In genomic region chr1:84644472-84644871, GRCh38 we compare ENCODE assay signal across 21 cellular contexts. TPM values are rescaled to one million over a fixed set of nuclear protein-coding genes. Genes with fewer than 3 reads are reported as not detected.
A peak's percentile ranks its signal among the peaks of the same experiment; 100 is the strongest.
DNase-seq lines count a peak whose midpoint lies in the region; ATAC-seq and TF ChIP-seq lines count a peak whose summit lies in the region.
"Had no signal": no experiment of that assay in that cellular context is flagged by ENCODE, and none has a peak within 500 bp of the region (broad histone marks: within the 10 kb centered on the region; RNA-seq: fewer than 3 reads in every experiment).

No MANE protein-coding gene starts in this region.

- no peak overlapping the region for H3K4ac ChIP-seq in H9 (ENCODE audit: low read depth, low read length)

- no peaks in the 10 kb centered on the region for H3K27me3 ChIP-seq in H9 (ENCODE audit: insufficient read depth, low read length)
- H3K27me3 ChIP-seq: BLaER1 had no signal

- H4K8ac ChIP-seq in H9 (replicated peaks; ENCODE audit: insufficient read length, low read depth, low read length), result no peak overlapping the region

- H3K4me3 ChIP-seq in astrocyte of the spinal cord (ENCODE audit: low read depth, low read length), result no peak overlapping the region
- H3K4me3 ChIP-seq: BLaER1 had no signal

- no peak for ATAC-seq in activated T-helper 17 cell treated with anti-CD3 and anti-CD28 coated beads, Interleukin-2, amount 50 U/mL, for 72 hours (replicated peaks)
- no peak for ATAC-seq in activated CD8-positive, alpha-beta memory T cell treated with anti-CD3 and anti-CD28 coated beads, Interleukin-2, amount 10 ng/mL, durations not matched to agents 7 days and 5 days

- H4K91ac ChIP-seq in H9 (ENCODE audit: insufficient read length, low read depth, low read length), result no peak overlapping the region

- H3K27ac Mint-ChIP-seq in H9 (no peak overlapping the region), HFFc6 (no peak overlapping the region), progenitor cell of endocrine pancreas (no peak overlapping the region)
- H3K27ac Mint-ChIP-seq in activated T-helper 17 cell treated with anti-CD3 and anti-CD28 coated beads, Interleukin-2, amount 50 U/mL, for 72 hours, result no peak overlapping the region
- H3K27ac Mint-ChIP-seq in activated CD8-positive, alpha-beta memory T cell treated with anti-CD3 and anti-CD28 coated beads, Interleukin-2, amount 10 ng/mL, durations not matched to agents 7 days and 5 days, result no peak overlapping the region
- H3K27ac Mint-ChIP-seq: CD4-positive, alpha-beta T cell had no signal

- no CpG with 5 or more reads among the region's 2 CpGs for WGBS in H9 (ENCODE audit: extremely low coverage, insufficient read length, low lambda C conversion rate)

- no peaks in the 10 kb centered on the region for H3K27me3 Mint-ChIP-seq in H9 (ENCODE audit: low read depth)
- H3K27me3 Mint-ChIP-seq in HFFc6 (ENCODE audit: insufficient read depth), result no peaks in the 10 kb centered on the region; the same call in 1 of the 2 replicates
- no peaks in the 10 kb centered on the region for H3K27me3 Mint-ChIP-seq in progenitor cell of endocrine pancreas
- no peaks in the 10 kb centered on the region for H3K27me3 Mint-ChIP-seq in activated T-helper 17 cell treated with anti-CD3 and anti-CD28 coated beads, Interleukin-2, amount 50 U/mL, for 72 hours
- H3K27me3 Mint-ChIP-seq in activated CD8-positive, alpha-beta memory T cell treated with anti-CD3 and anti-CD28 coated beads, Interleukin-2, amount 10 ng/mL, durations not matched to agents 7 days and 5 days, result no peaks in the 10 kb centered on the region
- H3K27me3 Mint-ChIP-seq: CD4-positive, alpha-beta T cell had no signal

- H4K5ac ChIP-seq in H9 (ENCODE audit: insufficient read length, low read depth, low read length), result no peak overlapping the region

- H3K36me3 Mint-ChIP-seq in H9 (ENCODE audit: insufficient read depth in 1 of 3, low read depth in 3 of 3) (peaks cover 3 to 12% (median 10%) of the 10 kb centered on the region in 3 experiments; a peak in 6 of 7 replicates), HFFc6 (ENCODE audit: low read depth) (peaks cover 41% of the 10 kb centered on the region), progenitor cell of endocrine pancreas (ENCODE audit: insufficient read depth) (peaks cover 8% of the 10 kb centered on the region)
- peaks cover 9% of the 10 kb centered on the region for H3K36me3 Mint-ChIP-seq in activated T-helper 17 cell treated with anti-CD3 and anti-CD28 coated beads, Interleukin-2, amount 50 U/mL, for 72 hours (ENCODE audit: low read depth)
- peaks cover 8% of the 10 kb centered on the region for H3K36me3 Mint-ChIP-seq in activated CD8-positive, alpha-beta memory T cell treated with anti-CD3 and anti-CD28 coated beads, Interleukin-2, amount 10 ng/mL, durations not matched to agents 7 days and 5 days

- H3K14ac ChIP-seq in H9 (ENCODE audit: insufficient read depth, low read length), result no peak overlapping the region

- H3K4me2 ChIP-seq in H9 (ENCODE audit: insufficient read depth, insufficient read length, low read length), result no peak overlapping the region
- H3K4me2 ChIP-seq: BLaER1, SK-N-SH had no signal

- no peaks in the 10 kb centered on the region for H3K79me1 ChIP-seq in H9 (ENCODE audit: insufficient read depth, low read depth, low read length, poor library complexity, severe bottlenecking)

- no peaks in the 10 kb centered on the region for H3K4me1 ChIP-seq in H9 (ENCODE audit: insufficient read depth, low read length)
- H3K4me1 ChIP-seq: BLaER1 had no signal

- no peak overlapping the region for H2AK5ac ChIP-seq in H9 (ENCODE audit: insufficient read length, low read length)

- no peak overlapping the region for H2BK15ac ChIP-seq in H9 (ENCODE audit: low read depth, low read length)

- no peak overlapping the region for H3T11ph ChIP-seq in H9 (ENCODE audit: low read length)

- no peaks in the 10 kb centered on the region for H3K79me2 ChIP-seq in H9 (ENCODE audit: insufficient read depth, low read length)

- CTCF ChIA-PET in activated CD8-positive, alpha-beta memory T cell treated with anti-CD3 and anti-CD28 coated beads, Interleukin-2, amount 10 ng/mL, durations not matched to agents 7 days and 5 days (lab: Charles Lee), result no interaction called here

- H3K27ac ChIP-seq in H9 (ENCODE audit: insufficient read length, low read depth, low read length), result no peak overlapping the region
- H3K27ac ChIP-seq: BLaER1 had no signal

- no peak overlapping the region for H2BK5ac ChIP-seq in H9 (ENCODE audit: insufficient read length, low read length)

- H3K9me3 ChIP-seq in H9 (ENCODE audit: control insufficient read depth, low read depth, low read length), result no peaks in the 10 kb centered on the region
- H3K9me3 ChIP-seq: BLaER1, SK-N-SH had no signal

- no peak overlapping the region for H3K56ac ChIP-seq in H9 (ENCODE audit: insufficient read length, low read depth, low read length)

- H2AFZ ChIP-seq in H9 (ENCODE audit: low read length), result no peak overlapping the region

- H3K23me2 ChIP-seq in H9 (ENCODE audit: insufficient read length, low read depth, low read length, poor library complexity, severe bottlenecking), result no peaks in the 10 kb centered on the region

- H4K20me1 ChIP-seq in H9 (ENCODE audit: control insufficient read depth, insufficient read depth, insufficient read length), result no peaks in the 10 kb centered on the region
- H4K20me1 ChIP-seq: BLaER1 had no signal

- H3K18ac ChIP-seq in H9 (ENCODE audit: insufficient read length, low read depth, low read length), result no peak overlapping the region

- H3K9me3 Mint-ChIP-seq in H9 (no peaks in the 10 kb centered on the region), HFFc6 (no peaks in the 10 kb centered on the region), progenitor cell of endocrine pancreas (ENCODE audit: low read depth) (no peaks in the 10 kb centered on the region)
- no peaks in the 10 kb centered on the region for H3K9me3 Mint-ChIP-seq in activated T-helper 17 cell treated with anti-CD3 and anti-CD28 coated beads, Interleukin-2, amount 50 U/mL, for 72 hours
- H3K9me3 Mint-ChIP-seq in activated CD8-positive, alpha-beta memory T cell treated with anti-CD3 and anti-CD28 coated beads, Interleukin-2, amount 10 ng/mL, durations not matched to agents 7 days and 5 days (ENCODE audit: low read depth), result no peaks in the 10 kb centered on the region
- H3K9me3 Mint-ChIP-seq: CD4-positive, alpha-beta T cell had no signal

- DNase-seq in H9 (no peak), HFFc6 (no peak), astrocyte of the spinal cord (ENCODE audit: low read depth, low spot score) (no peak), progenitor cell of endocrine pancreas (ENCODE audit: low spot score, unreplicated experiment) (no peak), NCI-H748 (lab: John Stamatoyannopoulos, UW; ENCODE audit: unreplicated experiment) (no peak)
- no peak for DNase-seq in activated CD8-positive, alpha-beta memory T cell treated with anti-CD3 and anti-CD28 coated beads, Interleukin-2, amount 10 ng/mL, durations not matched to agents 7 days and 5 days
- DNase-seq: CD4-positive, alpha-beta T cell; EL; GF-D8; H7; IMR-90; Karpas-422; MV-4-11; NCI-H1694 treated with DMSO at 0.1 percent for 48 hours; NCI-H2081 treated with DMSO at 0.1 percent for 48 hours; NCI-H2171 treated with DMSO at 0.1 percent for 48 hours; NCI-H524 treated with DMSO at 0.1 percent for 48 hours; SIG-M5; SK-N-SH had no signal

- H3K4me1 Mint-ChIP-seq in H9, result no peaks in the 10 kb centered on the region
- H3K4me1 Mint-ChIP-seq in HFFc6 (ENCODE audit: low read depth), result peaks cover 9% of the 10 kb centered on the region
- peaks cover 7% of the 10 kb centered on the region for H3K4me1 Mint-ChIP-seq in progenitor cell of endocrine pancreas (ENCODE audit: low read depth)
- no peaks in the 10 kb centered on the region for H3K4me1 Mint-ChIP-seq in activated T-helper 17 cell treated with anti-CD3 and anti-CD28 coated beads, Interleukin-2, amount 50 U/mL, for 72 hours
- H3K4me1 Mint-ChIP-seq in activated CD8-positive, alpha-beta memory T cell treated with anti-CD3 and anti-CD28 coated beads, Interleukin-2, amount 10 ng/mL, durations not matched to agents 7 days and 5 days, result no peaks in the 10 kb centered on the region

- no peak overlapping the region for H3K4me3 Mint-ChIP-seq in H9
- no peak overlapping the region for H3K4me3 Mint-ChIP-seq in HFFc6
- H3K4me3 Mint-ChIP-seq in progenitor cell of endocrine pancreas (ENCODE audit: low read depth), result no peak overlapping the region
- H3K4me3 Mint-ChIP-seq in activated T-helper 17 cell treated with anti-CD3 and anti-CD28 coated beads, Interleukin-2, amount 50 U/mL, for 72 hours, result no peak overlapping the region
- H3K4me3 Mint-ChIP-seq in activated CD8-positive, alpha-beta memory T cell treated with anti-CD3 and anti-CD28 coated beads, Interleukin-2, amount 10 ng/mL, durations not matched to agents 7 days and 5 days, result no peak overlapping the region
- H3K4me3 Mint-ChIP-seq: CD4-positive, alpha-beta T cell had no signal

- H2BK20ac ChIP-seq in H9 (ENCODE audit: low read depth, low read length, poor library complexity, severe bottlenecking), result no peak overlapping the region

- H3K9ac ChIP-seq in H9 (ENCODE audit: extremely low read depth, insufficient read length, low read length), result no peak overlapping the region
- H3K9ac ChIP-seq: BLaER1, SK-N-SH had no signal

- in situ Hi-C loops in astrocyte of the spinal cord (cut with HindIII; ENCODE audit: low sequenced_read_pairs), result no loop called here

- no peak overlapping the region for H2BK12ac ChIP-seq in H9 (ENCODE audit: insufficient read length, low read depth, low read length)

- H3K23ac ChIP-seq in H9 (ENCODE audit: insufficient read length, low read depth, low read length), result no peak overlapping the region

- H2BK120ac ChIP-seq in H9 (ENCODE audit: low read depth, low read length, poor library complexity, severe bottlenecking), result no peak overlapping the region

- TF ChIP-seq CTCF in H9 (conservative IDR thresholded peaks at IDR 0.05) (peak; percentile 36; the same call in 1 of the 3 replicates), HFFc6 (IDR thresholded peaks at IDR 0.05) (peak; percentile 20; the same call in 1 of the 2 replicates), astrocyte of the spinal cord (IDR thresholded peaks at IDR 0.05; ENCODE audit: low read depth, low read length) (peak; percentile 7), progenitor cell of endocrine pancreas (IDR thresholded peaks at IDR 0.05; ENCODE audit: unreplicated experiment) (peak; percentile 13)

RNA-seq across cellular contexts. Expression of gene SSX2IP, which starts 45.8 kb away (rescaled TPM):
- total RNA-seq in H9 (2021) (19.0 and 19.6 TPM in 2 replicates), progenitor cell of endocrine pancreas (36.4 and 41.5 TPM in 2 replicates)
- 100 to 1,000 TPM in 4 of 6 experiments, 10 to 100 TPM in 2; 78.3 to 128 (median 121) TPM for total RNA-seq in HFFc6 (2021; fragmentation: NEBNext Ultra II Directional; extraction: Animal tissue kit (Norgen Biotek cat#: 25700))
- 10 to 100 TPM in 1 of 2 donors, 1 to 10 TPM in 1; 4.1 to 10.7 TPM for total RNA-seq in activated T-helper 17 cell treated with anti-CD3 and anti-CD28 coated beads, Interleukin-2, amount 50 U/mL, for 72 hours
- total RNA-seq in activated CD8-positive, alpha-beta memory T cell treated with anti-CD3 and anti-CD28 coated beads, Interleukin-2, amount 10 ng/mL, durations not matched to agents 7 days and 5 days, result 10 to 100 TPM; 14.1 to 14.5 TPM
